Comparison of ENCODE assay signal across 1 cellular context in the genomic region with DNA sequence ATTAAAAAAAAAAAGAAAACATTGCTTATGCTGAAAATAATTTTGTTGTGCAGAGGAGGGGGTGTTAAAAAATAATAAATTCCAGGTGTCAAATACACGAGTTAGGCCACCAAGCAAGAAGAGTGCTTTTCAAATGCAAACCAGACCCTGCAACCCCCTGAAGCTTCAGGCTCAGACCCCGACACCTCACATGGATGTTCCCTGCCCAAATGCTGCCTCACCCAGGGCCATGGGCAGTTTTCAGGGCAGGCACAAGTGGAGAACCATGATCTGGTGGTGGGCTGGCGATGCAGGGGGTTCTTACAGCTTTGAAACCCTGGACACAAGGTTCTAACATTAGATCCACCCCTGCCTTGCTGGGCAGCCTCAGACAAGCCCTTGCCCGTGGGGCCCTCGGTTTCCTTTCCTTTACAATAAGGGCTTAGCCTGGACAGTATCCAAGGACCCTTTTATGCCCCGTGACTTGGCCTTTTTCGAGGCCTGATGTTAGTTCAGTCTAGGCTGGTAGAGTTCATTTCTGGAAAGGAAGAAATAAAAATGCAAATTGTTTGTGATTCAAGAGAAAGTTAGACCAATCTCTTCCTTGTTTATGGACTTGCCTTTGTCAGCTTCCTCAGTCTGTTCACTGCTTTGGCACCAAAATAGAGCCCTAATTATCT.
TF ChIP-seq lines count a peak whose summit lies in the region.

No MANE protein-coding gene starts in this region.

TF ChIP-seq in GM23338, 12 proteins besides CTCF, POLR2A, EP300 and RAD21 (continued from another document):
- TF ChIP-seq CREB1 (CRISPR knock-in tag; IDR thresholded peaks at IDR 0.05; ENCODE audit: low read depth), result no peak
- TF ChIP-seq EZH2 (IDR thresholded peaks at IDR 0.05; ENCODE audit: low read depth, unreplicated experiment), result no peak
- no peak for TF ChIP-seq POLR2AphosphoS5 (IDR thresholded peaks at IDR 0.05; ENCODE audit: low read depth)
- no peak for TF ChIP-seq JUNB (IDR thresholded peaks at IDR 0.05; ENCODE audit: unreplicated experiment)
